Comparison of ENCODE assay signal across 20 cellular contexts in genomic region chr7:99768471-99768870, GRCh38. TPM values are rescaled to one million over a fixed set of nuclear protein-coding genes. Genes with fewer than 3 reads are reported as not detected.
"Had no signal": no experiment of that assay in that cellular context is flagged by ENCODE, and none has a peak within 500 bp of the region (broad histone marks: within the 10 kb centered on the region; RNA-seq: fewer than 3 reads in every experiment).

No MANE protein-coding gene starts in this region.

- H3K27ac Mint-ChIP-seq: activated CD4-positive, alpha-beta memory T cell treated with anti-CD3 and anti-CD28 coated beads, Interleukin-2, amount 10 ng/mL, durations not matched to agents 7 days and 5 days; activated naive CD4-positive, alpha-beta T cell treated with anti-CD3 and anti-CD28 coated beads for 36 hours; activated T-helper 17 cell treated with anti-CD3 and anti-CD28 coated beads, Interleukin-2, amount 50 U/mL, for 72 hours; nephron progenitor cell; progenitor cell of endocrine pancreas had no signal

- H3K36me3 ChIP-seq: right atrium auricular region had no signal

- H3K4me3 ChIP-seq: right atrium auricular region had no signal

- H3K27me3 ChIP-seq: right atrium auricular region had no signal

- DNase-seq: activated CD4-positive, alpha-beta memory T cell treated with anti-CD3 and anti-CD28 coated beads, Interleukin-2, amount 10 ng/mL, durations not matched to agents 7 days and 5 days; activated CD4-positive, CD25-positive, alpha-beta regulatory T cell treated with anti-CD3 and anti-CD28 coated beads, Interleukin-2, amount 50 U/mL, for 72 hours; activated naive CD4-positive, alpha-beta T cell treated with anti-CD3 and anti-CD28 coated beads for 36 hours; dermis blood vessel endothelial cell; effector memory CD8-positive, alpha-beta T cell; foreskin melanocyte; mesendoderm; nephron progenitor cell; occipital lobe; stimulated activated CD4-positive, alpha-beta T cell treated with anti-CD3 and anti-CD28 coated beads, Interleukin-4, amount 100 ng/mL, for 1 hour; stimulated activated naive CD4-positive, alpha-beta T cell; trophoblast cell had no signal

- H3K9me3 ChIP-seq: right atrium auricular region had no signal

- H3K4me1 Mint-ChIP-seq: nephron progenitor cell had no signal

- H3K4me3 Mint-ChIP-seq: activated CD4-positive, alpha-beta memory T cell treated with anti-CD3 and anti-CD28 coated beads, Interleukin-2, amount 10 ng/mL, durations not matched to agents 7 days and 5 days; activated naive CD4-positive, alpha-beta T cell treated with anti-CD3 and anti-CD28 coated beads for 36 hours; activated T-helper 17 cell treated with anti-CD3 and anti-CD28 coated beads, Interleukin-2, amount 50 U/mL, for 72 hours; effector memory CD8-positive, alpha-beta T cell; nephron progenitor cell had no signal

- H3K9me3 Mint-ChIP-seq: activated CD4-positive, alpha-beta memory T cell treated with anti-CD3 and anti-CD28 coated beads, Interleukin-2, amount 10 ng/mL, durations not matched to agents 7 days and 5 days; activated naive CD4-positive, alpha-beta T cell treated with anti-CD3 and anti-CD28 coated beads for 36 hours; activated T-helper 17 cell treated with anti-CD3 and anti-CD28 coated beads, Interleukin-2, amount 50 U/mL, for 72 hours; effector memory CD8-positive, alpha-beta T cell; nephron progenitor cell had no signal

- H3K4me1 ChIP-seq: right atrium auricular region had no signal

- FAIRE-seq: astrocyte had no signal

- H3K27me3 Mint-ChIP-seq: progenitor cell of endocrine pancreas had no signal

- H3K27ac ChIP-seq: right atrium auricular region had no signal

- ATAC-seq: activated T-helper 17 cell treated with anti-CD3 and anti-CD28 coated beads, Interleukin-2, amount 50 U/mL, for 72 hours; effector memory CD8-positive, alpha-beta T cell had no signal

RNA-seq across cellular contexts. Expression of gene CYP3A4, which starts 15.5 kb away (rescaled TPM):
- total RNA-seq: activated CD4-positive, alpha-beta memory T cell treated with anti-CD3 and anti-CD28 coated beads, Interleukin-2, amount 10 ng/mL, durations not matched to agents 7 days and 5 days; activated naive CD4-positive, alpha-beta T cell treated with anti-CD3 and anti-CD28 coated beads for 36 hours; activated T-helper 17 cell treated with anti-CD3 and anti-CD28 coated beads, Interleukin-2, amount 50 U/mL, for 72 hours; astrocyte; chondrocyte; dermis blood vessel endothelial cell; occipital lobe; progenitor cell of endocrine pancreas; skeletal muscle tissue had no signal
- polyA plus RNA-seq: fibroblast of lung had no signal

RNA-seq across cellular contexts. Expression of gene CYP3A7, which starts 33.5 kb away (rescaled TPM):
- total RNA-seq: activated CD4-positive, alpha-beta memory T cell treated with anti-CD3 and anti-CD28 coated beads, Interleukin-2, amount 10 ng/mL, durations not matched to agents 7 days and 5 days; activated naive CD4-positive, alpha-beta T cell treated with anti-CD3 and anti-CD28 coated beads for 36 hours; activated T-helper 17 cell treated with anti-CD3 and anti-CD28 coated beads, Interleukin-2, amount 50 U/mL, for 72 hours; astrocyte; chondrocyte; dermis blood vessel endothelial cell; occipital lobe; progenitor cell of endocrine pancreas had no signal

RNA-seq across cellular contexts. Expression of gene CYP3A43, which starts 59.3 kb away (rescaled TPM):
- total RNA-seq: activated CD4-positive, alpha-beta memory T cell treated with anti-CD3 and anti-CD28 coated beads, Interleukin-2, amount 10 ng/mL, durations not matched to agents 7 days and 5 days; activated naive CD4-positive, alpha-beta T cell treated with anti-CD3 and anti-CD28 coated beads for 36 hours; astrocyte; chondrocyte; dermis blood vessel endothelial cell; fibroblast of lung; lower leg skin; progenitor cell of endocrine pancreas; skeletal muscle tissue had no signal
- polyA plus RNA-seq: fibroblast of lung had no signal
